In genomic region chr2:170423919-170424318, GRCh38 we compare ENCODE assay signal across 29 cellular contexts.
"Had no signal": no experiment of that assay in that cellular context is flagged by ENCODE, and none has a peak within 500 bp of the region (broad histone marks: within the 10 kb centered on the region; RNA-seq: fewer than 3 reads in every experiment).

No MANE protein-coding gene starts in this region.

- H3K4me3 ChIP-seq: neural progenitor cell, ovary, psoas muscle, skin epidermis, smooth muscle cell, spleen, suprapubic skin, testis, tibial artery, transverse colon, upper lobe of left lung had no signal

- DNase-seq: naive B cell; naive thymus-derived CD8-positive, alpha-beta T cell; occipital lobe; ovary; posterior cingulate gyrus; psoas muscle; right cardiac atrium; spleen; stimulated activated CD4-positive, alpha-beta T cell treated with anti-CD3 and anti-CD28 coated beads, Interleukin-12 subunit alpha, Interleukin-12 subunit beta, amount 100 ng/mL, for 4 hours; stimulated activated CD4-positive, alpha-beta T cell treated with anti-CD3 and anti-CD28 coated beads, Interleukin-1b, Interleukin-23, amount 100 ng/mL, for 48 hours; stimulated activated CD4-positive, alpha-beta T cell treated with anti-CD3 and anti-CD28 coated beads, Interleukin-4, amount 100 ng/mL, for 1 hour; stimulated activated CD4-positive, alpha-beta T cell treated with anti-CD3 and anti-CD28 coated beads, Interleukin-4, amount 100 ng/mL, for 4 hours; stimulated activated CD8-positive, alpha-beta memory T cell treated with anti-CD3 and anti-CD28 coated beads, Interleukin-4, amount 100 ng/mL, for 48 hours; stimulated activated naive CD4-positive, alpha-beta T cell; stimulated activated naive CD8-positive, alpha-beta T cell treated with anti-CD3 and anti-CD28 coated beads, Interleukin-15, amount 100 ng/mL, for 72 hours; stimulated activated naive CD8-positive, alpha-beta T cell treated with anti-CD3 and anti-CD28 coated beads, Interleukin-15, Interleukin-2, amounts not matched to agents 100 U/mL and 50 U/mL, for 24 hours; substantia nigra; testis; tibial artery; transverse colon; upper lobe of left lung had no signal

- H3K4me1 ChIP-seq: neural progenitor cell, parathyroid adenoma, psoas muscle, spleen, suprapubic skin, testis, upper lobe of left lung had no signal

- FAIRE-seq: urothelium cell line had no signal

- H3K27me3 ChIP-seq: neural progenitor cell, ovary, spleen, suprapubic skin, testis, tibial artery, transverse colon, upper lobe of left lung had no signal

- H3K9me3 ChIP-seq: ovary, psoas muscle, spleen, suprapubic skin, testis, tibial artery, transverse colon, upper lobe of left lung had no signal

- ATAC-seq: naive thymus-derived CD8-positive, alpha-beta T cell; psoas muscle; right cardiac atrium; sciatic nerve; stimulated activated memory B cell treated with anti-CD40 and anti-IgM and Interleukin-4, amounts not matched to agents 10 μg/mL and 1 μg/mL and 100 μg/mL, for 72 hours; stimulated activated naive CD8-positive, alpha-beta T cell treated with anti-CD3 and anti-CD28 coated beads, Interleukin-15, amount 100 ng/mL, for 72 hours; stimulated activated naive CD8-positive, alpha-beta T cell treated with anti-CD3 and anti-CD28 coated beads, Interleukin-15, Interleukin-2, amounts not matched to agents 100 U/mL and 50 U/mL, for 24 hours had no signal

- H3K36me3 ChIP-seq: neural progenitor cell, ovary, spleen, suprapubic skin, tibial artery, transverse colon, upper lobe of left lung had no signal

- H3K27ac ChIP-seq: neural progenitor cell, ovary, parathyroid adenoma, psoas muscle, spleen, suprapubic skin, testis, tibial artery, transverse colon, upper lobe of left lung had no signal
